In the genomic region with DNA sequence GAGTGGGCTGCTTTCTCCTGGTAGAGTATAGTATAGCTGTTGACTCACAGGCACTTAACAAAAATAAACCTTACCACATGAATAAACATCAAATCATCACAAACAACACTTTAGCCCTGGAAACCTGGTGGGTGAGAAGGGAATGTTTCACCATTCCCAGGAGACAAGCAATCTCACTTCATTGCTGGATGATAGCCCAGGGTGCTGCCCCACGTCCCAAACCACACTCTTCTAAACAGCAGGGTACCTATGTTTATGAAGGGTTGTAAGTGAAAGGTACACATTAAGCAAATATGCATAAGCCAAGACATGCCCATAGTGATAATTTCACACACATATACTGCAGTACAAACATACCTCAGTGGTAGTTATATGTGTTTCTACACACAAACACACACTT, we compare ENCODE assay signal across 1 cellular context.
TF ChIP-seq lines count a peak whose summit lies in the region.

No MANE protein-coding gene starts in this region.

TF ChIP-seq in HEK293, 187 proteins besides CTCF, POLR2A, EP300 and RAD21 (continued from another document and continues in another):
- no peak for TF ChIP-seq ZNF157 (tag by site-specific recombination; IDR thresholded peaks at IDR 0.05)
- TF ChIP-seq ZSCAN18 (tag by site-specific recombination; IDR thresholded peaks at IDR 0.05) = no peak
- TF ChIP-seq KLF8 (tag by site-specific recombination; IDR thresholded peaks at IDR 0.05) = no peak
- no peak for TF ChIP-seq ZNF214 (tag by site-specific recombination; IDR thresholded peaks at IDR 0.05; ENCODE audit: borderline replicate concordance)
- TF ChIP-seq PATZ1 (tag by site-specific recombination; IDR thresholded peaks at IDR 0.05) = no peak
- peak; percentile 79 for TF ChIP-seq IKZF3 (tag by site-specific recombination; IDR thresholded peaks at IDR 0.05)
- TF ChIP-seq PRDM1 (tag by site-specific recombination; IDR thresholded peaks at IDR 0.05) = 0 out of 2 replicates have a peak, but pooled peaks have one; percentile 9
- no peak for TF ChIP-seq YY1 (tag by site-specific recombination; IDR thresholded peaks at IDR 0.05)
- TF ChIP-seq ZNF843 (tag by site-specific recombination; IDR thresholded peaks at IDR 0.05) = peak; percentile 65
- TF ChIP-seq ZNF629 (tag by site-specific recombination; IDR thresholded peaks at IDR 0.05) = peak; percentile 69
- TF ChIP-seq KLF1 (tag by site-specific recombination; IDR thresholded peaks at IDR 0.05) = no peak
- no peak for TF ChIP-seq SALL2 (tag by site-specific recombination; IDR thresholded peaks at IDR 0.05; ENCODE audit: borderline replicate concordance)
- no peak for TF ChIP-seq ZNF830 (tag by site-specific recombination; IDR thresholded peaks at IDR 0.05; ENCODE audit: low read depth)
- 0 out of 2 replicates have a peak, but pooled peaks have one; percentile 35 for TF ChIP-seq ZSCAN23 (tag by site-specific recombination; IDR thresholded peaks at IDR 0.05)
- peak; percentile 83 for TF ChIP-seq ZNF423 (tag by site-specific recombination; IDR thresholded peaks at IDR 0.05)
- no peak for TF ChIP-seq SP3 (tag by site-specific recombination; IDR thresholded peaks at IDR 0.05)
- TF ChIP-seq, protein P1, sequence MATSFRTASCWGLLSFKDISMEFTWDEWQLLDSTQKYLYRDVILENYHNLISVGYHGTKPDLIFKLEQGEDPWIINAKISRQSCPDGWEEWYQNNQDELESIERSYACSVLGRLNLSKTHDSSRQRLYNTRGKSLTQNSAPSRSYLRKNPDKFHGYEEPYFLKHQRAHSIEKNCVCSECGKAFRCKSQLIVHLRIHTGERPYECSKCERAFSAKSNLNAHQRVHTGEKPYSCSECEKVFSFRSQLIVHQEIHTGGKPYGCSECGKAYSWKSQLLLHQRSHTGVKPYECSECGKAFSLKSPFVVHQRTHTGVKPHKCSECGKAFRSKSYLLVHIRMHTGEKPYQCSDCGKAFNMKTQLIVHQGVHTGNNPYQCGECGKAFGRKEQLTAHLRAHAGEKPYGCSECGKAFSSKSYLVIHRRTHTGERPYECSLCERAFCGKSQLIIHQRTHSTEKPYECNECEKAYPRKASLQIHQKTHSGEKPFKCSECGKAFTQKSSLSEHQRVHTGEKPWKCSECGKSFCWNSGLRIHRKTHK (tag by site-specific recombination; IDR thresholded peaks at IDR 0.05) = no peak
- TF ChIP-seq ZNF112 (tag by site-specific recombination; IDR thresholded peaks at IDR 0.05) = no peak
- TF ChIP-seq ZNF24 (tag by site-specific recombination; IDR thresholded peaks at IDR 0.05) = peak; percentile 73
- TF ChIP-seq ZEB2 (tag by site-specific recombination; IDR thresholded peaks at IDR 0.05) = no peak
- no peak for TF ChIP-seq ZNF548 (tag by site-specific recombination; IDR thresholded peaks at IDR 0.05)
- no peak for TF ChIP-seq ZNF121 (tag by site-specific recombination; IDR thresholded peaks at IDR 0.05)
- TF ChIP-seq ZNF19 (tag by site-specific recombination; IDR thresholded peaks at IDR 0.05; ENCODE audit: low read depth) = no peak
- TF ChIP-seq PRDM2 (tag by site-specific recombination; IDR thresholded peaks at IDR 0.05; ENCODE audit: borderline replicate concordance) = no peak
- no peak for TF ChIP-seq ZNF324 (tag by site-specific recombination; IDR thresholded peaks at IDR 0.05)
- TF ChIP-seq, protein P2, sequence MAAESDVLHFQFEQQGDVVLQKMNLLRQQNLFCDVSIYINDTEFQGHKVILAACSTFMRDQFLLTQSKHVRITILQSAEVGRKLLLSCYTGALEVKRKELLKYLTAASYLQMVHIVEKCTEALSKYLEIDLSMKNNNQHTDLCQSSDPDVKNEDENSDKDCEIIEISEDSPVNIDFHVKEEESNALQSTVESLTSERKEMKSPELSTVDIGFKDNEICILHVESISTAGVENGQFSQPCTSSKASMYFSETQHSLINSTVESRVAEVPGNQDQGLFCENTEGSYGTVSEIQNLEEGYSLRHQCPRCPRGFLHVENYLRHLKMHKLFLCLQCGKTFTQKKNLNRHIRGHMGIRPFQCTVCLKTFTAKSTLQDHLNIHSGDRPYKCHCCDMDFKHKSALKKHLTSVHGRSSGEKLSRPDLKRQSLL (tag by site-specific recombination; IDR thresholded peaks at IDR 0.05) = no peak
- TF ChIP-seq ZNF10 (tag by site-specific recombination; IDR thresholded peaks at IDR 0.05) = no peak
- TF ChIP-seq KLF9 (tag by site-specific recombination; IDR thresholded peaks at IDR 0.05; ENCODE audit: low read depth) = no peak
- no peak for TF ChIP-seq ZNF239 (tag by site-specific recombination; IDR thresholded peaks at IDR 0.05)
- TF ChIP-seq, protein P3, sequence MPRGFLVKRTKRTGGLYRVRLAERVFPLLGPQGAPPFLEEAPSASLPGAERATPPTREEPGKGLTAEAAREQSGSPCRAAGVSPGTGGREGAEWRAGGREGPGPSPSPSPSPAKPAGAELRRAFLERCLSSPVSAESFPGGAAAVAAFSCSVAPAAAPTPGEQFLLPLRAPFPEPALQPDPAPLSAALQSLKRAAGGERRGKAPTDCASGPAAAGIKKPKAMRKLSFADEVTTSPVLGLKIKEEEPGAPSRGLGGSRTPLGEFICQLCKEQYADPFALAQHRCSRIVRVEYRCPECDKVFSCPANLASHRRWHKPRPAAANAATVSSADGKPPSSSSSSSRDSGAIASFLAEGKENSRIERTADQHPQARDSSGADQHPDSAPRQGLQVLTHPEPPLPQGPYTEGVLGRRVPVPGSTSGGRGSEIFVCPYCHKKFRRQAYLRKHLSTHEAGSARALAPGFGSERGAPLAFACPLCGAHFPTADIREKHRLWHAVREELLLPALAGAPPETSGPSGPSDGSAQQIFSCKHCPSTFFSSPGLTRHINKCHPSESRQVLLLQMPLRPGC (tag by site-specific recombination; IDR thresholded peaks at IDR 0.05) = peak; percentile 69; the same call in 1 of the 2 replicates
- TF ChIP-seq, protein P4, sequence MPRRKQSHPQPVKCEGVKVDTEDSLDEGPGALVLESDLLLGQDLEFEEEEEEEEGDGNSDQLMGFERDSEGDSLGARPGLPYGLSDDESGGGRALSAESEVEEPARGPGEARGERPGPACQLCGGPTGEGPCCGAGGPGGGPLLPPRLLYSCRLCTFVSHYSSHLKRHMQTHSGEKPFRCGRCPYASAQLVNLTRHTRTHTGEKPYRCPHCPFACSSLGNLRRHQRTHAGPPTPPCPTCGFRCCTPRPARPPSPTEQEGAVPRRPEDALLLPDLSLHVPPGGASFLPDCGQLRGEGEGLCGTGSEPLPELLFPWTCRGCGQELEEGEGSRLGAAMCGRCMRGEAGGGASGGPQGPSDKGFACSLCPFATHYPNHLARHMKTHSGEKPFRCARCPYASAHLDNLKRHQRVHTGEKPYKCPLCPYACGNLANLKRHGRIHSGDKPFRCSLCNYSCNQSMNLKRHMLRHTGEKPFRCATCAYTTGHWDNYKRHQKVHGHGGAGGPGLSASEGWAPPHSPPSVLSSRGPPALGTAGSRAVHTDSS (tag by site-specific recombination; IDR thresholded peaks at IDR 0.05) = no peak
- no peak for TF ChIP-seq ZNF133 (tag by site-specific recombination; IDR thresholded peaks at IDR 0.05)
- TF ChIP-seq WT1 (tag by site-specific recombination; IDR thresholded peaks at IDR 0.05) = peak; percentile 85
- TF ChIP-seq REST (tag by site-specific recombination; IDR thresholded peaks at IDR 0.05) = no peak
- no peak for TF ChIP-seq ZNF792 (tag by site-specific recombination; IDR thresholded peaks at IDR 0.05)
- TF ChIP-seq, protein P5, sequence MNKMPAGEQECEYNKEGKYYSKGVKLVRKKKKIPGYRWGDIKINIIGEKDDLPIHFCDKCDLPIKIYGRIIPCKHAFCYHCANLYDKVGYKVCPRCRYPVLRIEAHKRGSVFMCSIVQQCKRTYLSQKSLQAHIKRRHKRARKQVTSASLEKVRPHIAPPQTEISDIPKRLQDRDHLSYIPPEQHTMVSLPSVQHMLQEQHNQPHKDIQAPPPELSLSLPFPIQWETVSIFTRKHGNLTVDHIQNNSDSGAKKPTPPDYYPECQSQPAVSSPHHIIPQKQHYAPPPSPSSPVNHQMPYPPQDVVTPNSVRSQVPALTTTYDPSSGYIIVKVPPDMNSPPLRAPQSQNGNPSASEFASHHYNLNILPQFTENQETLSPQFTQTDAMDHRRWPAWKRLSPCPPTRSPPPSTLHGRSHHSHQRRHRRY (tag by site-specific recombination; IDR thresholded peaks at IDR 0.05) = no peak
- no peak for TF ChIP-seq HOXD13 (CRISPR knock-in tag; IDR thresholded peaks at IDR 0.05; ENCODE audit: borderline replicate concordance)
- TF ChIP-seq ZBTB17 (tag by site-specific recombination; IDR thresholded peaks at IDR 0.05) = no peak
- TF ChIP-seq GLIS1 (tag by site-specific recombination; IDR thresholded peaks at IDR 0.05) = no peak
